Comparison of ENCODE assay signal across 22 cellular contexts in the genomic region with DNA sequence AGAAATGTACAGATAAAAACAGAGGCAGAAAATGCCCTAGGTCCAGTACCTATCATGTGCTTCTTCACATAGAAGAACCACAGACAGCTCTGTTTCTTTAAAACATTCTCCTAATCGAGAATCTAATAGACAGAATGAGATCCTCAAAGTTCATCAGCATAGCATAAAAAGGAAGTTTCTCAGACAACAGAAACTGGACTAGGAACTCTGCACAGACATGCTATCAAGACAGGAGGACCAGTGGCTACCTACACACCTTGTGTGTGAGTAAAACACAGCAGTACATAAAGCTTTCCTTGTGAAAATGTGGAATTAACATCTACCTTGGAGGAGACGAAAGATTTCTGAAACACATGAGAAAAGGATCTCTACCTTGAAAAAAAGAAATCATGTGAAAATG. TPM values are rescaled to one million over a fixed set of nuclear protein-coding genes. Genes with fewer than 3 reads are reported as not detected.
A peak's percentile ranks its signal among the peaks of the same experiment; 100 is the strongest.
DNase-seq lines count a peak whose midpoint lies in the region; ATAC-seq and TF ChIP-seq lines count a peak whose summit lies in the region.
"Had no signal": no experiment of that assay in that cellular context is flagged by ENCODE, and none has a peak within 500 bp of the region (broad histone marks: within the 10 kb centered on the region; RNA-seq: fewer than 3 reads in every experiment).

No MANE protein-coding gene starts in this region.

- peaks cover 100% of the 10 kb centered on the region for H3K79me2 ChIP-seq in hepatocyte

- peaks cover 26% of the 10 kb centered on the region for H3K4me1 Mint-ChIP-seq in glutamatergic neuron (ENCODE audit: low read depth, unreplicated experiment)
- H3K4me1 Mint-ChIP-seq in activated naive CD4-positive, alpha-beta T cell treated with anti-CD3 and anti-CD28 coated beads, Interleukin-2, amount 10 ng/mL, durations not matched to agents 7 days and 5 days: no peaks in the 10 kb centered on the region
- peaks cover 5% of the 10 kb centered on the region for H3K4me1 Mint-ChIP-seq in activated T-cell treated with anti-CD3 and anti-CD28 coated beads, Interleukin-2, amount 50 U/mL, for 4 hours (ENCODE audit: low read depth)

- no peak overlapping the region for H3K4me2 ChIP-seq in hepatocyte
- H3K4me2 ChIP-seq: BLaER1 treated with 17β-estradiol and CSF1 and Interleukin-3, amounts not matched to agents 10 nM and 100 nM had no signal

- CTCF ChIA-PET in activated naive CD4-positive, alpha-beta T cell treated with anti-CD3 and anti-CD28 coated beads, Interleukin-2, amount 10 ng/mL, durations not matched to agents 7 days and 5 days (lab: Charles Lee): no interaction called here

- H3K4me1 ChIP-seq in hepatocyte (ENCODE audit: insufficient read depth): no peaks in the 10 kb centered on the region

- H4K20me1 ChIP-seq in hepatocyte (ENCODE audit: insufficient read depth, poor library complexity, severe bottlenecking): peaks cover 22% of the 10 kb centered on the region
- H4K20me1 ChIP-seq: BLaER1 treated with 17β-estradiol and CSF1 and Interleukin-3, amounts not matched to agents 10 nM and 100 nM had no signal

- no peaks in the 10 kb centered on the region for H3K36me3 ChIP-seq in hepatocyte (replicated peaks; ENCODE audit: insufficient read depth, low read depth)
- H3K36me3 ChIP-seq: BLaER1 treated with 17β-estradiol and CSF1 and Interleukin-3, amounts not matched to agents 10 nM and 100 nM had no signal

- H3K36me3 Mint-ChIP-seq in glutamatergic neuron (ENCODE audit: unreplicated experiment): no peaks in the 10 kb centered on the region
- H3K36me3 Mint-ChIP-seq in activated naive CD4-positive, alpha-beta T cell treated with anti-CD3 and anti-CD28 coated beads, Interleukin-2, amount 10 ng/mL, durations not matched to agents 7 days and 5 days: no peaks in the 10 kb centered on the region
- no peaks in the 10 kb centered on the region for H3K36me3 Mint-ChIP-seq in activated T-cell treated with anti-CD3 and anti-CD28 coated beads, Interleukin-2, amount 50 U/mL, for 4 hours (ENCODE audit: insufficient read depth)
- H3K36me3 Mint-ChIP-seq: CD4-positive, alpha-beta memory T cell had no signal

- H2AFZ ChIP-seq in hepatocyte: no peak overlapping the region

- H3K27me3 ChIP-seq in hepatocyte: no peaks in the 10 kb centered on the region
- H3K27me3 ChIP-seq: BLaER1 treated with 17β-estradiol and CSF1 and Interleukin-3, amounts not matched to agents 10 nM and 100 nM had no signal

- H3K9me2 ChIP-seq in hepatocyte (replicated peaks; ENCODE audit: insufficient read depth): no peaks in the 10 kb centered on the region

- no peak overlapping the region for H3K4me3 ChIP-seq in GM12865 (ENCODE audit: low read depth, low read length)
- H3K4me3 ChIP-seq in hepatocyte: no peak overlapping the region
- H3K4me3 ChIP-seq: BLaER1 treated with 17β-estradiol and CSF1 and Interleukin-3, amounts not matched to agents 10 nM and 100 nM had no signal

- TF ChIP-seq CTCF in GM12865 (IDR thresholded peaks at IDR 0.05; ENCODE audit: insufficient read depth, low read depth, low read length, missing control alignments) (no peak), glutamatergic neuron (IDR thresholded peaks at IDR 0.05; ENCODE audit: partially characterized antibody, unreplicated experiment) (no peak), hepatocyte (IDR thresholded peaks at IDR 0.05; ENCODE audit: poor library complexity) (no peak)

- no peak overlapping the region for H3K27ac Mint-ChIP-seq in glutamatergic neuron (ENCODE audit: unreplicated experiment)
- no peak overlapping the region for H3K27ac Mint-ChIP-seq in activated naive CD4-positive, alpha-beta T cell treated with anti-CD3 and anti-CD28 coated beads, Interleukin-2, amount 10 ng/mL, durations not matched to agents 7 days and 5 days
- H3K27ac Mint-ChIP-seq: CD4-positive, alpha-beta memory T cell had no signal

- no peak overlapping the region for H3K27ac ChIP-seq in hepatocyte
- H3K27ac ChIP-seq: BLaER1 treated with 17β-estradiol and CSF1 and Interleukin-3, amounts not matched to agents 10 nM and 100 nM had no signal

- peak; percentile 23 for DNase-seq in GM12865 (ENCODE audit: low read depth)
- no peak for DNase-seq in glutamatergic neuron
- no peak for DNase-seq in activated naive CD4-positive, alpha-beta T cell treated with anti-CD3 and anti-CD28 coated beads, Interleukin-2, amount 10 ng/mL, durations not matched to agents 7 days and 5 days
- no peak for DNase-seq in hepatocyte (ENCODE audit: low spot score)
- DNase-seq in nucleus accumbens (lab: John Stamatoyannopoulos, UW): no peak
- DNase-seq in activated T-cell treated with anti-CD3 and anti-CD28 coated beads, Interleukin-2, amount 50 U/mL, for 4 hours: no peak
- DNase-seq: 8988T; Calu3; CD4-positive, alpha-beta memory T cell; DMS153; H7; KG1; NCI-H1105; NCI-H146; NCI-H2029 treated with DMSO at 0.1 percent for 48 hours; NCI-H2171 treated with DMSO at 0.1 percent for 48 hours; NCI-H524 treated with DMSO at 0.1 percent for 48 hours; PC-3; Right ventricle myocardium superior had no signal

- H3K4me3 Mint-ChIP-seq in glutamatergic neuron (ENCODE audit: unreplicated experiment): peak overlapping the region; percentile 46
- no peak overlapping the region for H3K4me3 Mint-ChIP-seq in activated naive CD4-positive, alpha-beta T cell treated with anti-CD3 and anti-CD28 coated beads, Interleukin-2, amount 10 ng/mL, durations not matched to agents 7 days and 5 days
- no peak overlapping the region for H3K4me3 Mint-ChIP-seq in activated T-cell treated with anti-CD3 and anti-CD28 coated beads, Interleukin-2, amount 50 U/mL, for 4 hours
- H3K4me3 Mint-ChIP-seq: CD4-positive, alpha-beta memory T cell had no signal

- ATAC-seq in GM19463 (IDR thresholded peaks at IDR 0.05; ENCODE audit: unreplicated experiment) (peak; percentile 46), HG02885 (IDR thresholded peaks at IDR 0.05; ENCODE audit: poor library complexity, unreplicated experiment) (peak; percentile 49)
- no peak for ATAC-seq in activated T-cell treated with anti-CD3 and anti-CD28 coated beads, Interleukin-2, amount 50 U/mL, for 4 hours
- ATAC-seq: PC-3 had no signal

- no peaks in the 10 kb centered on the region for H3K9me3 Mint-ChIP-seq in glutamatergic neuron (ENCODE audit: unreplicated experiment)
- no peaks in the 10 kb centered on the region for H3K9me3 Mint-ChIP-seq in activated naive CD4-positive, alpha-beta T cell treated with anti-CD3 and anti-CD28 coated beads, Interleukin-2, amount 10 ng/mL, durations not matched to agents 7 days and 5 days
- H3K9me3 Mint-ChIP-seq in activated T-cell treated with anti-CD3 and anti-CD28 coated beads, Interleukin-2, amount 50 U/mL, for 4 hours: peaks cover 7% of the 10 kb centered on the region

- H3K27me3 Mint-ChIP-seq in glutamatergic neuron (ENCODE audit: unreplicated experiment): no peaks in the 10 kb centered on the region
- no peaks in the 10 kb centered on the region for H3K27me3 Mint-ChIP-seq in activated naive CD4-positive, alpha-beta T cell treated with anti-CD3 and anti-CD28 coated beads, Interleukin-2, amount 10 ng/mL, durations not matched to agents 7 days and 5 days
- no peaks in the 10 kb centered on the region for H3K27me3 Mint-ChIP-seq in activated T-cell treated with anti-CD3 and anti-CD28 coated beads, Interleukin-2, amount 50 U/mL, for 4 hours (ENCODE audit: low read depth)
- H3K27me3 Mint-ChIP-seq: CD4-positive, alpha-beta memory T cell had no signal

- 81% methylated on average over 2 of the region's 2 CpGs for WGBS in hepatocyte (ENCODE audit: low lambda C conversion rate, missing lambda C conversion rate)

- H3K9me3 ChIP-seq in hepatocyte (ENCODE audit: low read depth): no peaks in the 10 kb centered on the region

RNA-seq across cellular contexts. Expression of a gene that starts 26.9 kb away (rescaled TPM):
- total RNA-seq in glutamatergic neuron (ENCODE audit: unreplicated experiment): 122 TPM
- total RNA-seq in hepatocyte: 26.7 and 28.3 TPM in 2 replicates
- polyA plus RNA-seq in hepatocyte: 12.7 and 19.6 TPM in 2 replicates
- total RNA-seq in activated T-cell treated with anti-CD3 and anti-CD28 coated beads, Interleukin-2, amount 50 U/mL, for 4 hours: 1 to 10 TPM in 2 of 3 donors, under 1 TPM in 1; 0.91 to 2.0 (median 1.4) TPM

Comparison
In these comparisons a context has a peak if more than half of its experiments do, and no peak if none do; other contexts are left out.
1. ATAC-seq: peak in GM19463 (single experiment) and HG02885 (single experiment); none in activated T-cell treated with anti-CD3 and anti-CD28 coated beads, Interleukin-2, amount 50 U/mL, for 4 hours (0 of 2).